1 cellular context compared by ENCODE assay signal in the genomic region with DNA sequence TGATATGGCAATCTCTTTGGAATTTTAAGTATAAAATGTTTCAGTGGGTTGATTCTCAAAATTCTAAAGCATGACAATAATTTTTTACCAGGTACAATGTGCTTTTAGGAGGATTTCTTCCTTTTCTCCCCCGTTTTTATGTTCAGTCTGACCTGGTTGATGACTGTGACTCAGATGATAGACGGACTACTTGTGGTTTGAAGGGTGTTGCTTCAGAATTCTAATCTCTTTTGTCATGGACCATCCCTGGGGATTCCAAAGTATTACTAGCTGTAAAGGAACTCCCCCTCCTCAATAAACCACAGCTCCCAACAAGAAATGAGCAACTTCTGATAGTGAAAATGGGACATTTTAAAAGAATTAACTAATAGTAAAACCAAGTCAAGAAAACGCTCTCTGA.
TF ChIP-seq lines count a peak whose summit lies in the region.

No MANE protein-coding gene starts in this region.

TF ChIP-seq in K562, 482 proteins besides CTCF, POLR2A, EP300 and RAD21 (continued from another document and continues in another):
- TF ChIP-seq VEZF1 (CRISPR knock-in tag; IDR thresholded peaks at IDR 0.05) = peak; percentile 28
- peak; percentile 60; the same call in 1 of the 2 replicates for TF ChIP-seq TEAD4 (IDR thresholded peaks at IDR 0.05; ENCODE audit: low read length)
- no peak for TF ChIP-seq TEAD4 (CRISPR knock-in tag; IDR thresholded peaks at IDR 0.05; ENCODE audit: borderline replicate concordance)
- TF ChIP-seq GATAD2B (IDR thresholded peaks at IDR 0.05; ENCODE audit: borderline replicate concordance) = 0 out of 2 replicates have a peak, but pooled peaks have one; percentile 11
- no peak for TF ChIP-seq KDM5B (IDR thresholded peaks at IDR 0.05; ENCODE audit: insufficient replicate concordance, low read depth, low read length)
- TF ChIP-seq, protein P1, sequence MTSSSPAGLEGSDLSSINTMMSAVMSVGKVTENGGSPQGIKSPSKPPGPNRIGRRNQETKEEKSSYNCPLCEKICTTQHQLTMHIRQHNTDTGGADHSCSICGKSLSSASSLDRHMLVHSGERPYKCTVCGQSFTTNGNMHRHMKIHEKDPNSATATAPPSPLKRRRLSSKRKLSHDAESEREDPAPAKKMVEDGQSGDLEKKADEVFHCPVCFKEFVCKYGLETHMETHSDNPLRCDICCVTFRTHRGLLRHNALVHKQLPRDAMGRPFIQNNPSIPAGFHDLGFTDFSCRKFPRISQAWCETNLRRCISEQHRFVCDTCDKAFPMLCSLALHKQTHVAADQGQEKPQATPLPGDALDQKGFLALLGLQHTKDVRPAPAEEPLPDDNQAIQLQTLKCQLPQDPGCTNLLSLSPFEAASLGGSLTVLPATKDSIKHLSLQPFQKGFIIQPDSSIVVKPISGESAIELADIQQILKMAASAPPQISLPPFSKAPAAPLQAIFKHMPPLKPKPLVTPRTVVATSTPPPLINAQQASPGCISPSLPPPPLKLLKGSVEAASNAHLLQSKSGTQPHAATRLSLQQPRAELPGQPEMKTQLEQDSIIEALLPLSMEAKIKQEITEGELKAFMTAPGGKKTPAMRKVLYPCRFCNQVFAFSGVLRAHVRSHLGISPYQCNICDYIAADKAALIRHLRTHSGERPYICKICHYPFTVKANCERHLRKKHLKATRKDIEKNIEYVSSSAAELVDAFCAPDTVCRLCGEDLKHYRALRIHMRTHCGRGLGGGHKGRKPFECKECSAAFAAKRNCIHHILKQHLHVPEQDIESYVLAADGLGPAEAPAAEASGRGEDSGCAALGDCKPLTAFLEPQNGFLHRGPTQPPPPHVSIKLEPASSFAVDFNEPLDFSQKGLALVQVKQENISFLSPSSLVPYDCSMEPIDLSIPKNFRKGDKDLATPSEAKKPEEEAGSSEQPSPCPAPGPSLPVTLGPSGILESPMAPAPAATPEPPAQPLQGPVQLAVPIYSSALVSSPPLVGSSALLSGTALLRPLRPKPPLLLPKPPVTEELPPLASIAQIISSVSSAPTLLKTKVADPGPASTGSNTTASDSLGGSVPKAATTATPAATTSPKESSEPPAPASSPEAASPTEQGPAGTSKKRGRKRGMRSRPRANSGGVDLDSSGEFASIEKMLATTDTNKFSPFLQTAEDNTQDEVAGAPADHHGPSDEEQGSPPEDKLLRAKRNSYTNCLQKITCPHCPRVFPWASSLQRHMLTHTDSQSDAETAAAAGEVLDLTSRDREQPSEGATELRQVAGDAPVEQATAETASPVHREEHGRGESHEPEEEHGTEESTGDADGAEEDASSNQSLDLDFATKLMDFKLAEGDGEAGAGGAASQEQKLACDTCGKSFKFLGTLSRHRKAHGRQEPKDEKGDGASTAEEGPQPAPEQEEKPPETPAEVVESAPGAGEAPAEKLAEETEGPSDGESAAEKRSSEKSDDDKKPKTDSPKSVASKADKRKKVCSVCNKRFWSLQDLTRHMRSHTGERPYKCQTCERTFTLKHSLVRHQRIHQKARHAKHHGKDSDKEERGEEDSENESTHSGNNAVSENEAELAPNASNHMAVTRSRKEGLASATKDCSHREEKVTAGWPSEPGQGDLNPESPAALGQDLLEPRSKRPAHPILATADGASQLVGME (CRISPR knock-in tag; IDR thresholded peaks at IDR 0.05) = no peak
- peak; percentile 79 for TF ChIP-seq DPF2 (IDR thresholded peaks at IDR 0.05)
- TF ChIP-seq HDAC6 (IDR thresholded peaks at IDR 0.05; ENCODE audit: low read depth, low read length) = no peak
- TF ChIP-seq LEF1 (IDR thresholded peaks at IDR 0.05) = no peak
- TF ChIP-seq ATF3 (IDR thresholded peaks at IDR 0.05) = peak; percentile 70; the same call in 1 of the 2 replicates
- TF ChIP-seq ATF3 (CRISPR knock-in tag; conservative IDR thresholded peaks at IDR 0.05) = no peak
- no peak for TF ChIP-seq RB1 (IDR thresholded peaks at IDR 0.05; ENCODE audit: low read depth)
- no peak for TF ChIP-seq KLF1 (tag; IDR thresholded peaks at IDR 0.05)
- TF ChIP-seq IRF2 (CRISPR knock-in tag; IDR thresholded peaks at IDR 0.05) = no peak
- TF ChIP-seq NFE2 (IDR thresholded peaks at IDR 0.05; ENCODE audit: low read depth) = peak; percentile 36; the same call in 1 of the 2 replicates
- TF ChIP-seq JUND (IDR thresholded peaks at IDR 0.05; ENCODE audit: borderline replicate concordance, low read depth, low read length) = peak; percentile 79
- TF ChIP-seq JUND (tag; IDR thresholded peaks at IDR 0.05; ENCODE audit: borderline replicate concordance, low read depth, low read length) = peak; percentile 68; the same call in 1 of the 3 replicates
- no peak for TF ChIP-seq ZFPM2 (CRISPR knock-in tag; IDR thresholded peaks at IDR 0.05)
- TF ChIP-seq PHTF2 (CRISPR knock-in tag; IDR thresholded peaks at IDR 0.05) = no peak
- TF ChIP-seq KLF16 (IDR thresholded peaks at IDR 0.05) = no peak
- no peak for TF ChIP-seq ZNF232 (CRISPR knock-in tag; IDR thresholded peaks at IDR 0.05)
- TF ChIP-seq ZMIZ1 (IDR thresholded peaks at IDR 0.05; ENCODE audit: low read depth in 2 of 2, low read length in 2 of 2) = no peak
- TF ChIP-seq, protein P2, sequence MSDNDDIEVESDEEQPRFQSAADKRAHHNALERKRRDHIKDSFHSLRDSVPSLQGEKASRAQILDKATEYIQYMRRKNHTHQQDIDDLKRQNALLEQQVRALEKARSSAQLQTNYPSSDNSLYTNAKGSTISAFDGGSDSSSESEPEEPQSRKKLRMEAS (CRISPR knock-in tag; IDR thresholded peaks at IDR 0.05) = no peak
- peak; percentile 52; the same call in 1 of the 2 replicates for TF ChIP-seq TCF3 (CRISPR knock-in tag; IDR thresholded peaks at IDR 0.05)
- no peak for TF ChIP-seq CUX1 (CRISPR knock-in tag; IDR thresholded peaks at IDR 0.05)
- TF ChIP-seq, protein P3, sequence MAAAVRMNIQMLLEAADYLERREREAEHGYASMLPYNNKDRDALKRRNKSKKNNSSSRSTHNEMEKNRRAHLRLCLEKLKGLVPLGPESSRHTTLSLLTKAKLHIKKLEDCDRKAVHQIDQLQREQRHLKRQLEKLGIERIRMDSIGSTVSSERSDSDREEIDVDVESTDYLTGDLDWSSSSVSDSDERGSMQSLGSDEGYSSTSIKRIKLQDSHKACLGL (CRISPR knock-in tag; IDR thresholded peaks at IDR 0.05; ENCODE audit: borderline replicate concordance, poor library complexity, severe bottlenecking) = no peak
- TF ChIP-seq, protein P4, sequence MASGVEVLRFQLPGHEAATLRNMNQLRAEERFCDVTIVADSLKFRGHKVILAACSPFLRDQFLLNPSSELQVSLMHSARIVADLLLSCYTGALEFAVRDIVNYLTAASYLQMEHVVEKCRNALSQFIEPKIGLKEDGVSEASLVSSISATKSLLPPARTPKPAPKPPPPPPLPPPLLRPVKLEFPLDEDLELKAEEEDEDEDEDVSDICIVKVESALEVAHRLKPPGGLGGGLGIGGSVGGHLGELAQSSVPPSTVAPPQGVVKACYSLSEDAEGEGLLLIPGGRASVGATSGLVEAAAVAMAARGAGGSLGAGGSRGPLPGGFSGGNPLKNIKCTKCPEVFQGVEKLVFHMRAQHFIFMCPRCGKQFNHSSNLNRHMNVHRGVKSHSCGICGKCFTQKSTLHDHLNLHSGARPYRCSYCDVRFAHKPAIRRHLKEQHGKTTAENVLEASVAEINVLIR (CRISPR knock-in tag; IDR thresholded peaks at IDR 0.05) = no peak
- peak in 1 of 2 experiments; percentile 65; a peak in 2 of 4 replicates for TF ChIP-seq TRIM24 (IDR thresholded peaks at IDR 0.05)
- TF ChIP-seq XRCC4 (IDR thresholded peaks at IDR 0.05; ENCODE audit: extremely low read depth, insufficient read depth, insufficient read length) = no peak
- peak; percentile 53; the same call in 1 of the 2 replicates for TF ChIP-seq SMARCC2 (IDR thresholded peaks at IDR 0.05; ENCODE audit: low read depth)
- 0 out of 4 replicates have a peak, but pooled peaks of 1 of the 2 experiments have one; percentile 20 for TF ChIP-seq MLLT1 (IDR thresholded peaks at IDR 0.05)
- TF ChIP-seq, protein P5, sequence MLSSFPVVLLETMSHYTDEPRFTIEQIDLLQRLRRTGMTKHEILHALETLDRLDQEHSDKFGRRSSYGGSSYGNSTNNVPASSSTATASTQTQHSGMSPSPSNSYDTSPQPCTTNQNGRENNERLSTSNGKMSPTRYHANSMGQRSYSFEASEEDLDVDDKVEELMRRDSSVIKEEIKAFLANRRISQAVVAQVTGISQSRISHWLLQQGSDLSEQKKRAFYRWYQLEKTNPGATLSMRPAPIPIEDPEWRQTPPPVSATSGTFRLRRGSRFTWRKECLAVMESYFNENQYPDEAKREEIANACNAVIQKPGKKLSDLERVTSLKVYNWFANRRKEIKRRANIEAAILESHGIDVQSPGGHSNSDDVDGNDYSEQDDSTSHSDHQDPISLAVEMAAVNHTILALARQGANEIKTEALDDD (IDR thresholded peaks at IDR 0.05) = peak; percentile 84
- no peak for TF ChIP-seq FOXJ3 (CRISPR knock-in tag; IDR thresholded peaks at IDR 0.05)
